18 cellular contexts compared by ENCODE assay signal in the genomic region with DNA sequence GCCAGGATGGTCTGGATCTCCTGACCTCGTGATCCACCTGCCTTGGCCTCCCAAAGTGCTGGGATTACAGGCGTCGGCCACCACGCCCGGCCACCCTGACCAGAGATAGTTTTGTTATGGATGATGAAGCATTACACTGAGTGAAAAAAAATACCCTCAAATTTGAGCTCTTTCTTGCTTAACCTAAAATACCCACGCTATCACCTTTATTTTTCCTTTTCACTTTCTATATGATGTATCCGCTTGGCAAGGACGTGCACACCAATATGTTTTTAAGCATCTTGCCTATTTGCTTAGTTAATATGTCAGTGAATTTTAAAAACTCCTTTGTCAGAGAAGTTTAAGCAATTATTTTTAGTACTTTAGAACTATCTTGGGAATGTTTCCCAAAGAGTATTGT.
DNase-seq lines count a peak whose midpoint lies in the region; ATAC-seq, FAIRE-seq and TF ChIP-seq lines count a peak whose summit lies in the region.
"Had no signal": no experiment of that assay in that cellular context is flagged by ENCODE, and none has a peak within 500 bp of the region (broad histone marks: within the 10 kb centered on the region; RNA-seq: fewer than 3 reads in every experiment).

No MANE protein-coding gene starts in this region.

- H3K4me1 ChIP-seq in GM12878 (ENCODE audit: control insufficient read depth, insufficient read depth, low read length) (no peaks in the 10 kb centered on the region), osteoblast (ENCODE audit: insufficient read depth, low read length) (peaks cover 3% of the 10 kb centered on the region)
- H3K4me1 ChIP-seq in CD8-positive, alpha-beta memory T cell (ENCODE audit: insufficient read depth, low read length), result no peaks in the 10 kb centered on the region
- H3K4me1 ChIP-seq: A549 had no signal

- SMC1A ChIA-PET in GM12878 (lab: Charles Lee; ENCODE audit: uncharacterized antibody, unreplicated experiment), result interaction anchor here (0.5 to 2.5 kb wide), 17 partner anchors 10 to 76 kb away, joined by 3 to 13 read pairs (median 3); no protein-coding TSS in a partner anchor

- H3K4me2 ChIP-seq in GM12878 (ENCODE audit: control insufficient read depth, insufficient read depth) (no peak overlapping the region), osteoblast (ENCODE audit: insufficient read depth, low read length) (no peak overlapping the region)
- H3K4me2 ChIP-seq: A549 had no signal

- H2AFZ ChIP-seq in GM12878 (ENCODE audit: control insufficient read depth, low read depth, low read length) (no peak overlapping the region), osteoblast (ENCODE audit: low read length) (no peak overlapping the region)

- ATAC-seq in GM18508 (IDR thresholded peaks at IDR 0.05; ENCODE audit: insufficient read depth, unreplicated experiment) (peak; percentile 58), GM21367 (IDR thresholded peaks at IDR 0.05; ENCODE audit: unreplicated experiment) (peak; percentile 54), HG03066 (IDR thresholded peaks at IDR 0.05; ENCODE audit: low read depth, unreplicated experiment) (peak; percentile 57), GM12878 (no peak)
- ATAC-seq: A549 had no signal

- TF ChIP-seq EP300 in GM12878 (IDR thresholded peaks at IDR 0.05; ENCODE audit: borderline replicate concordance in 1 of 2, control insufficient read depth in 1 of 2, low read depth in 2 of 2, low read length in 2 of 2), result no peak

- DNase-seq in GM12878 (ENCODE audit: low read depth, low spot score) (no peak), osteoblast (ENCODE audit: insufficient read length, low spot score, missing footprints) (no peak)
- DNase-seq in CD8-positive, alpha-beta memory T cell, result no peak
- no peak for DNase-seq in activated CD8-positive, alpha-beta memory T cell treated with anti-CD3 and anti-CD28 coated beads, Interleukin-2, amount 50 U/mL, for 4 hours
- DNase-seq: COR-L47, DMS53, KG1, NCI-H1092, NCI-H1694, NCI-H2107, NCI-H345, NCI-H69 had no signal

- H3K9ac ChIP-seq in GM12878 (ENCODE audit: control insufficient read depth, insufficient read depth, low read length), result no peak overlapping the region

- peaks cover 52 to 76% (median 60%) of the 10 kb centered on the region in 3 donors for H3K36me3 Mint-ChIP-seq in CD8-positive, alpha-beta memory T cell

- BruUV-seq in GM12878 (replicated peaks; lab: Mats Ljungman, UMichigan), result no TSS peak

- no peak for TF ChIP-seq RAD21 in GM12878 (IDR thresholded peaks at IDR 0.05; ENCODE audit: insufficient read depth, low read depth, low read length)

- RAD21 ChIA-PET in GM12878 (lab: Charles Lee; ENCODE audit: unreplicated experiment), result interaction anchor here (1.2 to 2.3 kb wide), 3 partner anchors 25 to 66 kb away, joined by 5 to 6 read pairs (median 5); no protein-coding TSS in a partner anchor

- no peaks in the 10 kb centered on the region for H3K27me3 Mint-ChIP-seq in CD8-positive, alpha-beta memory T cell

- H3K27ac ChIP-seq in GM12878 (ENCODE audit: control insufficient read depth, insufficient read depth), result no peak overlapping the region
- no peak overlapping the region for H3K27ac ChIP-seq in CD8-positive, alpha-beta memory T cell (ENCODE audit: low read depth, low read length)
- H3K27ac ChIP-seq in osteoblast (ENCODE audit: low read depth, low read length), result no peak overlapping the region
- H3K27ac ChIP-seq: A549, C4-2B had no signal

- H3K4me1 Mint-ChIP-seq in CD8-positive, alpha-beta memory T cell, result no peaks in the 10 kb centered on the region

- intact Hi-C loops in GM12878 (cut with micrococcal nuclease; ENCODE audit: unreplicated experiment), result no loop called here

- peaks cover 0 to 4% (median 0%) of the 10 kb centered on the region in 5 donors for H3K9me3 Mint-ChIP-seq in CD8-positive, alpha-beta memory T cell

- no peaks in the 10 kb centered on the region for H4K20me1 ChIP-seq in GM12878 (ENCODE audit: control insufficient read depth, insufficient read depth)
- H4K20me1 ChIP-seq in osteoblast (ENCODE audit: insufficient read depth, low read length), result no peaks in the 10 kb centered on the region

- no peak for FAIRE-seq in GM12878 (lab: Jason Lieb, UNC)
- FAIRE-seq: A549 had no signal

- CTCF ChIA-PET in GM12878 (lab: Yijun Ruan, JAX), result interaction anchor here (0.6 to 1.6 kb wide), 6 partner anchors 10 to 66 kb away, joined by 3 to 5 read pairs (median 3); no protein-coding TSS in a partner anchor
- CTCF ChIA-PET in CD8-positive, alpha-beta memory T cell (lab: Charles Lee), result interaction anchor here (0.8 kb wide), 1 partner anchor 46 kb away, joined by 3 read pairs; no protein-coding TSS in a partner anchor

- H3K27me3 ChIP-seq in GM12878 (replicated peaks in 1 of 2; ENCODE audit: control insufficient read depth in 2 of 2, insufficient read depth in 2 of 2, low read length in 1 of 2) (no peaks in the 10 kb centered on the region), osteoblast (ENCODE audit: insufficient read depth, low read length) (no peaks in the 10 kb centered on the region)
- H3K27me3 ChIP-seq in CD8-positive, alpha-beta memory T cell (ENCODE audit: insufficient read depth, low read length, poor library complexity, severe bottlenecking), result no peaks in the 10 kb centered on the region

- H3K4me3 ChIP-seq in GM12878 (no peak overlapping the region), osteoblast (ENCODE audit: insufficient read depth, low read length) (no peak overlapping the region)
- H3K4me3 ChIP-seq in CD8-positive, alpha-beta memory T cell (ENCODE audit: low read length), result no peak overlapping the region
- H3K4me3 ChIP-seq: A549, HAP-1 had no signal

- H3K36me3 ChIP-seq in GM12878 (ENCODE audit: control insufficient read depth in 2 of 2, insufficient read depth in 2 of 2, low read length in 1 of 2), result peaks cover 0 to 6% of the 10 kb centered on the region in 2 experiments; a peak in 2 of 4 replicates
- peaks cover 4% of the 10 kb centered on the region for H3K36me3 ChIP-seq in CD8-positive, alpha-beta memory T cell (ENCODE audit: insufficient read depth, low read length)
- no peaks in the 10 kb centered on the region for H3K36me3 ChIP-seq in osteoblast (ENCODE audit: insufficient read depth, low read length)
- H3K36me3 ChIP-seq: HAP-1 had no signal

- H3K27ac Mint-ChIP-seq in CD8-positive, alpha-beta memory T cell, result no peak overlapping the region

- H3K79me2 ChIP-seq in GM12878 (ENCODE audit: control insufficient read depth, insufficient read depth, low read length), result no peaks in the 10 kb centered on the region
- no peaks in the 10 kb centered on the region for H3K79me2 ChIP-seq in osteoblast (ENCODE audit: insufficient read depth, low read length)

- no peak for TF ChIP-seq CTCF in GM12878 (IDR thresholded peaks at IDR 0.05 in 2 of 3, conservative IDR thresholded peaks at IDR 0.05 in 1 of 3; ENCODE audit: control insufficient read depth in 2 of 3, extremely low read depth in 1 of 3, insufficient read depth in 1 of 3, low read depth in 3 of 3, low read length in 3 of 3)
- no peak for TF ChIP-seq CTCF in osteoblast (IDR thresholded peaks at IDR 0.05; ENCODE audit: extremely low read depth, low read depth, low read length)

- WGBS in GM12878 (ENCODE audit: insufficient coverage, insufficient replicate concordance, low lambda C conversion rate, missing lambda C conversion rate), result 72% methylated on average over 8 of the region's 8 CpGs

- in situ Hi-C loops in GM12878 (cut with MboI), result no loop called here

- no peaks in the 10 kb centered on the region; the same call in 2 of the 3 replicates for H3K9me3 ChIP-seq in GM12878 (replicated peaks; ENCODE audit: control insufficient read depth, insufficient read depth, low read length)
- no peaks in the 10 kb centered on the region for H3K9me3 ChIP-seq in CD8-positive, alpha-beta memory T cell (ENCODE audit: low read length)
- no peaks in the 10 kb centered on the region for H3K9me3 ChIP-seq in osteoblast (ENCODE audit: low read depth, low read length)
- H3K9me3 ChIP-seq: HAP-1 had no signal

- H3K4me3 Mint-ChIP-seq in CD8-positive, alpha-beta memory T cell, result no peak overlapping the region

- POLR2A ChIA-PET in GM12878 (lab: Charles Lee), result interaction anchor here (1.4 kb wide), 1 partner anchor 51 kb away, joined by 4 read pairs; no protein-coding TSS in a partner anchor
- POLR2A ChIA-PET in CD8-positive, alpha-beta memory T cell (lab: Charles Lee), result no interaction called here

- no peak for TF ChIP-seq POLR2A in GM12878 (IDR thresholded peaks at IDR 0.05; ENCODE audit: low read depth, low read length)

TF ChIP-seq in GM12878, 131 proteins besides CTCF, POLR2A, EP300 and RAD21:
- TF ChIP-seq, protein P1, sequence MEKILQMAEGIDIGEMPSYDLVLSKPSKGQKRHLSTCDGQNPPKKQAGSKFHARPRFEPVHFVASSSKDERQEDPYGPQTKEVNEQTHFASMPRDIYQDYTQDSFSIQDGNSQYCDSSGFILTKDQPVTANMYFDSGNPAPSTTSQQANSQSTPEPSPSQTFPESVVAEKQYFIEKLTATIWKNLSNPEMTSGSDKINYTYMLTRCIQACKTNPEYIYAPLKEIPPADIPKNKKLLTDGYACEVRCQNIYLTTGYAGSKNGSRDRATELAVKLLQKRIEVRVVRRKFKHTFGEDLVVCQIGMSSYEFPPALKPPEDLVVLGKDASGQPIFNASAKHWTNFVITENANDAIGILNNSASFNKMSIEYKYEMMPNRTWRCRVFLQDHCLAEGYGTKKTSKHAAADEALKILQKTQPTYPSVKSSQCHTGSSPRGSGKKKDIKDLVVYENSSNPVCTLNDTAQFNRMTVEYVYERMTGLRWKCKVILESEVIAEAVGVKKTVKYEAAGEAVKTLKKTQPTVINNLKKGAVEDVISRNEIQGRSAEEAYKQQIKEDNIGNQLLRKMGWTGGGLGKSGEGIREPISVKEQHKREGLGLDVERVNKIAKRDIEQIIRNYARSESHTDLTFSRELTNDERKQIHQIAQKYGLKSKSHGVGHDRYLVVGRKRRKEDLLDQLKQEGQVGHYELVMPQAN (conservative IDR thresholded peaks at IDR 0.05), result no peak
- TF ChIP-seq RUNX3 (IDR thresholded peaks at IDR 0.05; ENCODE audit: low read length) (peak; percentile 5; the same call in 1 of the 2 replicates), JUNB (IDR thresholded peaks at IDR 0.05) (peak; percentile 50; the same call in 1 of the 2 replicates), FOXK2 (IDR thresholded peaks at IDR 0.05) (no peak)
